In genomic region chr2:65430515-65431416, GRCh38 we compare ENCODE assay signal across 8 cellular contexts. TPM values are rescaled to one million over a fixed set of nuclear protein-coding genes. Genes with fewer than 3 reads are reported as not detected.
DNase-seq lines count a peak whose midpoint lies in the region; ATAC-seq and TF ChIP-seq lines count a peak whose summit lies in the region.

No MANE protein-coding gene starts in this region.

- no peak overlapping the region for H2BK5ac ChIP-seq in mesenchymal stem cell (ENCODE audit: low read depth, low read length, poor library complexity, severe bottlenecking)

- peak overlapping the region; percentile 76 to 95 for H3K4ac ChIP-seq in mesenchymal stem cell (ENCODE audit: low read depth in 1 of 2, low read length in 2 of 2)

- no peak for TF ChIP-seq CTCF in AG04449 (IDR thresholded peaks at IDR 0.05; ENCODE audit: insufficient read depth, low read length, missing control alignments)

- peak overlapping the region; percentile 99 for H2BK120ac ChIP-seq in mesenchymal stem cell (ENCODE audit: low read depth, low read length)

- H3K9me3 ChIP-seq in effector memory CD4-positive, alpha-beta T cell (ENCODE audit: control insufficient read depth, low read length): no peaks in the 10 kb centered on the region
- no peaks in the 10 kb centered on the region for H3K9me3 ChIP-seq in mesenchymal stem cell (ENCODE audit: control insufficient read depth, low read length)

- peak overlapping the region; percentile 87 to 94 for H3K14ac ChIP-seq in mesenchymal stem cell (ENCODE audit: low read length in 2 of 2)

- peaks cover 15% of the 10 kb centered on the region for H3K27me3 ChIP-seq in effector memory CD4-positive, alpha-beta T cell (replicated peaks; ENCODE audit: control insufficient read depth, insufficient read depth, low read length, poor library complexity, severe bottlenecking)
- no peaks in the 10 kb centered on the region for H3K27me3 ChIP-seq in mesenchymal stem cell (ENCODE audit: control insufficient read depth in 1 of 2, insufficient read depth in 1 of 2, low read length in 2 of 2)

- peak overlapping the region; percentile 91 for H3K4me2 ChIP-seq in mesenchymal stem cell (ENCODE audit: low read length, poor library complexity, severe bottlenecking)

- H2BK12ac ChIP-seq in mesenchymal stem cell (ENCODE audit: low read length in 2 of 2): peak overlapping the region; percentile 66 to 79

- no peak overlapping the region for H2AFZ ChIP-seq in mesenchymal stem cell (ENCODE audit: low read depth, low read length)

- H3K79me1 ChIP-seq in mesenchymal stem cell (replicated peaks; ENCODE audit: low read length, poor library complexity, severe bottlenecking): peaks cover 6% of the 10 kb centered on the region

- ATAC-seq in GM19025 (IDR thresholded peaks at IDR 0.05; ENCODE audit: low read depth, unreplicated experiment) (peak; percentile 30), HG03442 (IDR thresholded peaks at IDR 0.05; ENCODE audit: unreplicated experiment) (peak; percentile 19)

- H3K23ac ChIP-seq in mesenchymal stem cell (ENCODE audit: low read length in 2 of 2): peak overlapping the region; percentile 66 to 81

- DNase-seq in AG04449 (ENCODE audit: low read depth, low spot score) (no peak), NCI-H526 (lab: John Stamatoyannopoulos, UW) (peak; percentile 75 to 90), mesenchymal stem cell (peak; percentile 71)
- peak; percentile 40 to 50 for DNase-seq in activated CD4-positive, alpha-beta T cell treated with anti-CD3 and anti-CD28 coated beads, Interleukin-2, amount 50 U/mL, for 4 hours
- DNase-seq in effector memory CD4-positive, alpha-beta T cell: peak; percentile 44 to 52 (median 48)
- peak; percentile 33 for DNase-seq in stimulated activated CD8-positive, alpha-beta memory T cell treated with anti-CD3 and anti-CD28 coated beads, Interleukin-12 subunit alpha, Interleukin-12 subunit beta, amount 100 ng/mL, for 24 hours (ENCODE audit: extremely low read depth)

- H3K4me1 ChIP-seq in effector memory CD4-positive, alpha-beta T cell (ENCODE audit: control insufficient read depth, insufficient read depth, low read length, poor library complexity, severe bottlenecking): peaks cover 8% of the 10 kb centered on the region
- peaks cover 6% of the 10 kb centered on the region for H3K4me1 ChIP-seq in mesenchymal stem cell (ENCODE audit: control insufficient read depth, insufficient read depth, low read depth, low read length)

- H3K18ac ChIP-seq in mesenchymal stem cell (ENCODE audit: low read depth in 1 of 2, low read length in 2 of 2): peak overlapping the region; percentile 93 to 99

- peak overlapping the region; percentile 54 for H2BK15ac ChIP-seq in mesenchymal stem cell (ENCODE audit: low read depth, poor library complexity, severe bottlenecking)

- CTCF ChIA-PET in AG04449 (lab: Yijun Ruan, JAX): interaction anchor here (2.2 kb wide), 1 partner anchor 165 kb away, joined by 6 read pairs; no protein-coding TSS in a partner anchor

- POLR2A ChIA-PET in AG04449 (lab: Yijun Ruan, JAX): interaction anchor here (0.6 to 1.1 kb wide), 3 partner anchors 14 to 220 kb away, joined by 3 read pairs; no protein-coding TSS in a partner anchor

- peak overlapping the region; percentile 92 for H3K9ac ChIP-seq in mesenchymal stem cell (ENCODE audit: low read length)

- under 1% methylated on average over 77 of the region's 95 CpGs for WGBS in mesenchymal stem cell

- H3K36me3 ChIP-seq in effector memory CD4-positive, alpha-beta T cell (ENCODE audit: control insufficient read depth, insufficient read depth, low read length): no peaks in the 10 kb centered on the region
- no peaks in the 10 kb centered on the region for H3K36me3 ChIP-seq in mesenchymal stem cell (ENCODE audit: control insufficient read depth in 1 of 2, insufficient read depth in 2 of 2, low read depth in 1 of 2, low read length in 2 of 2)

- peak overlapping the region; percentile 72 for H4K8ac ChIP-seq in mesenchymal stem cell (ENCODE audit: low read length)

- H3K27ac ChIP-seq in effector memory CD4-positive, alpha-beta T cell (ENCODE audit: insufficient read depth, low read length, poor library complexity, severe bottlenecking): no peak overlapping the region
- H3K27ac ChIP-seq in mesenchymal stem cell (ENCODE audit: low read length, poor library complexity, severe bottlenecking): peak overlapping the region; percentile 3

- H3K4me3 ChIP-seq in AG04449 (ENCODE audit: low read depth, low read length): peak overlapping the region; percentile 84
- peak overlapping the region; percentile 89 for H3K4me3 ChIP-seq in effector memory CD4-positive, alpha-beta T cell (ENCODE audit: insufficient read depth, low read depth, low read length, poor library complexity, severe bottlenecking)
- peak overlapping the region; percentile 89 to 96 for H3K4me3 ChIP-seq in mesenchymal stem cell (ENCODE audit: insufficient read depth in 1 of 2, low read depth in 1 of 2, low read length in 2 of 2)

- H4K91ac ChIP-seq in mesenchymal stem cell (ENCODE audit: low read length): peak overlapping the region; percentile 94

- H2AK5ac ChIP-seq in mesenchymal stem cell (ENCODE audit: low read length, severe bottlenecking): no peak overlapping the region

RNA-seq across cellular contexts. Expression of gene SPRED2, which starts 1.6 kb away (rescaled TPM):
- polyA plus RNA-seq in mesenchymal stem cell (2013, experiment 1 of 2): 47.3 TPM
- 45.9 TPM for polyA plus RNA-seq in mesenchymal stem cell (2013, experiment 2 of 2)
